ENCODE assay signal across 9 cellular contexts in genomic region chr9:124860582-124861341, GRCh38. TPM values are rescaled to one million over a fixed set of nuclear protein-coding genes. Genes with fewer than 3 reads are reported as not detected.
DNase-seq lines count a peak whose midpoint lies in the region; ATAC-seq and TF ChIP-seq lines count a peak whose summit lies in the region.
"Had no signal": no experiment of that assay in that cellular context is flagged by ENCODE, and none has a peak within 500 bp of the region (broad histone marks: within the 10 kb centered on the region; RNA-seq: fewer than 3 reads in every experiment).

No MANE protein-coding gene starts in this region.

- peak overlapping the region; percentile 90 to 95 for H3K27ac ChIP-seq in right atrium auricular region
- peak overlapping the region; percentile 94 to 95 for H3K27ac ChIP-seq in breast epithelium
- H3K27ac ChIP-seq in vagina, result peak overlapping the region; percentile 84

- TF ChIP-seq POLR2A in breast epithelium (IDR thresholded peaks at IDR 0.05) (no peak), vagina (IDR thresholded peaks at IDR 0.05) (no peak)

- H3K36me3 ChIP-seq in right atrium auricular region, result peaks cover 47% of the 10 kb centered on the region
- H3K36me3 ChIP-seq in breast epithelium, result peaks cover 4% of the 10 kb centered on the region
- peaks cover 0 to 40% of the 10 kb centered on the region in 2 donors for H3K36me3 ChIP-seq in vagina

- no peak for TF ChIP-seq CTCF in right atrium auricular region (IDR thresholded peaks at IDR 0.05)
- no peak for TF ChIP-seq CTCF in breast epithelium (IDR thresholded peaks at IDR 0.05)
- no peak for TF ChIP-seq CTCF in vagina (IDR thresholded peaks at IDR 0.05)

- DNase-seq in right atrium auricular region (ENCODE audit: low spot score) (no peak), cardiac septum (ENCODE audit: low spot score) (no peak), breast epithelium (ENCODE audit: low spot score in 2 of 2) (no peak), vagina (ENCODE audit: extremely low spot score in 2 of 2) (peak in 1 of 2 donors; percentile 86), AML-193 (lab: John Stamatoyannopoulos, UW) (no peak)
- DNase-seq in stimulated activated naive CD4-positive, alpha-beta T cell treated with Interleukin-2 at 50 U/mL for 16 hours (lab: John Stamatoyannopoulos, UW), result no peak
- DNase-seq: NCI-H1694 treated with DMSO at 0.1 percent for 48 hours had no signal

- ATAC-seq in GM21737 (IDR thresholded peaks at IDR 0.05; ENCODE audit: unreplicated experiment), result no peak

- no peaks in the 10 kb centered on the region for H3K27me3 ChIP-seq in right atrium auricular region
- H3K27me3 ChIP-seq in breast epithelium, result no peaks in the 10 kb centered on the region
- H3K27me3 ChIP-seq in mononuclear cell (ENCODE audit: insufficient read depth, low read length), result no peaks in the 10 kb centered on the region
- H3K27me3 ChIP-seq in vagina, result no peaks in the 10 kb centered on the region

- H3K4me1 ChIP-seq in right atrium auricular region, result peaks cover 0 to 33% of the 10 kb centered on the region in 2 donors
- peaks cover 4 to 8% of the 10 kb centered on the region in 2 donors for H3K4me1 ChIP-seq in breast epithelium
- peaks cover 35% of the 10 kb centered on the region for H3K4me1 ChIP-seq in mononuclear cell (ENCODE audit: insufficient read depth, low read length)
- peaks cover 38% of the 10 kb centered on the region for H3K4me1 ChIP-seq in vagina

- intact Hi-C loops in cardiac septum (cut with DNase I) (no loop called here), breast epithelium (cut with DNase I; ENCODE audit: low total_unique reads) (no loop called here), vagina (cut with DNase I) (no loop called here)

- H3K9me3 ChIP-seq in right atrium auricular region (no peaks in the 10 kb centered on the region), breast epithelium (no peaks in the 10 kb centered on the region), mononuclear cell (ENCODE audit: low read depth, low read length) (no peaks in the 10 kb centered on the region), vagina (no peaks in the 10 kb centered on the region)

- H3K4me3 ChIP-seq in right atrium auricular region (peak overlapping the region; percentile 78 to 86), breast epithelium (peak overlapping the region; percentile 75 to 96 (median 92)), mononuclear cell (ENCODE audit: low read length) (peak overlapping the region; percentile 79), vagina (peak overlapping the region; percentile 88 to 97)

RNA-seq across cellular contexts. Expression of gene RPL35, which starts 1.0 kb away (rescaled TPM):
- 1,000 to 10,000 TPM in 1 of 2 donors, 100 to 1,000 TPM in 1; 846 to 1,378 TPM for total RNA-seq in right atrium auricular region
- 610 TPM for total RNA-seq in cardiac septum
- total RNA-seq in breast epithelium, result 1,000 to 10,000 TPM; 2,475 to 3,579 (median 2,566) TPM
- 2,254 TPM for total RNA-seq in mononuclear cell
- total RNA-seq in vagina, result 1,925 TPM

RNA-seq across cellular contexts. Expression of gene ARPC5L, which starts 1.2 kb away (rescaled TPM):
- total RNA-seq in right atrium auricular region, result 10 to 100 TPM; 21.7 to 23.5 TPM
- total RNA-seq in cardiac septum, result 53.8 TPM
- 10 to 100 TPM; 12.5 to 25.6 (median 22.0) TPM for total RNA-seq in breast epithelium
- total RNA-seq in mononuclear cell, result 29.3 TPM
- 28.5 TPM for total RNA-seq in vagina

RNA-seq across cellular contexts. Expression of gene WDR38, which starts 7.5 kb away (rescaled TPM):
- not detected for total RNA-seq in right atrium auricular region
- total RNA-seq in cardiac septum, result not detected
- under 1 TPM in 1 of 3 donors, not detected in 2; 0.33 TPM for total RNA-seq in breast epithelium
- not detected for total RNA-seq in mononuclear cell
- not detected for total RNA-seq in vagina
